Comparison of ENCODE assay signal across 15 cellular contexts in the genomic region with DNA sequence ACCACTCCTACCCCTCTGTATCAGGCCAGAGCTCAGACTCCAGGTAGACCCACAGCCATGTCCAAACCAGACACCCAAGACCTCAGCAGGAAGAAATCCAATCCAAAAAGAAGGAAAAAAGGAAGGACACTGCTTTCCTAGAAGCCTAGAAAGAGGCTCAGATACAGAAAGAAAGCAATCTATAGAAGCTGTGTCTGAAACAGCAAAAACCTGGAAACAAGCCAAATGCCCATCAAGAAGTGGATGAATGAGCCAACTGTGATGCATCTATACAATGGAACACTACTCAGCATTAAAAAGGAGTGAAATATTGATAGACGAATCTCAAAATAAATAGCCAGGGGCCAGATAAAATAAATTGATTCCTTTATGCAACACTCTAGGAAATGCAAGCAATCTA. TPM values are rescaled to one million over a fixed set of nuclear protein-coding genes. Genes with fewer than 3 reads are reported as not detected.
DNase-seq lines count a peak whose midpoint lies in the region; ATAC-seq and TF ChIP-seq lines count a peak whose summit lies in the region.
"Had no signal": no experiment of that assay in that cellular context is flagged by ENCODE, and none has a peak within 500 bp of the region (broad histone marks: within the 10 kb centered on the region; RNA-seq: fewer than 3 reads in every experiment).

No MANE protein-coding gene starts in this region.

- no peaks in the 10 kb centered on the region for H3K9me3 Mint-ChIP-seq in mesothelial cell of epicardium
- H3K9me3 Mint-ChIP-seq: HFFc6 had no signal

- H3K27ac Mint-ChIP-seq in mesothelial cell of epicardium = peak overlapping the region; percentile 93
- H3K27ac Mint-ChIP-seq: HFFc6 had no signal

- DNase-seq in NCI-H1436 (lab: John Stamatoyannopoulos, UW) (peak; percentile 11), NCI-H1436 treated with DMSO at 0.1 percent for 48 hours (lab: John Stamatoyannopoulos, UW) (no peak), NCI-H1105 (lab: John Stamatoyannopoulos, UW) (peak; percentile 23), SK-MEL-5 (ENCODE audit: low read depth, low spot score) (peak; percentile 86), mesothelial cell of epicardium (ENCODE audit: low spot score in 2 of 2, unreplicated experiment in 2 of 2) (no peak), HK-2 (ENCODE audit: unreplicated experiment) (no peak), DMS153 treated with DMSO at 0.1 percent for 48 hours (lab: John Stamatoyannopoulos, UW; ENCODE audit: unreplicated experiment) (no peak)
- DNase-seq: 8988T, HFFc6, MM.1S, NCI-H2029 treated with DMSO at 0.1 percent for 48 hours, NCI-H2227 treated with DMSO at 0.1 percent for 48 hours, NCI-H526, SJCRH30 had no signal

- in situ Hi-C loops in SK-MEL-5 (cut with HindIII; ENCODE audit: low pct_unique_long_range_greater_than_20kb, low sequenced_read_pairs) = no loop called here

- H3K36me3 Mint-ChIP-seq in mesothelial cell of epicardium = peaks cover 3% of the 10 kb centered on the region

- H3K27me3 Mint-ChIP-seq in mesothelial cell of epicardium (ENCODE audit: low read depth) = no peaks in the 10 kb centered on the region

- H3K4me3 Mint-ChIP-seq in mesothelial cell of epicardium = no peak overlapping the region
- H3K4me3 Mint-ChIP-seq: HFFc6 had no signal

- no peak for ATAC-seq in GM18498 (IDR thresholded peaks at IDR 0.05; ENCODE audit: unreplicated experiment)

- no peak for TF ChIP-seq CTCF in mesothelial cell of epicardium (IDR thresholded peaks at IDR 0.05; ENCODE audit: unreplicated experiment)

- peaks cover 41% of the 10 kb centered on the region for H3K4me1 Mint-ChIP-seq in mesothelial cell of epicardium

RNA-seq across cellular contexts. Expression of a gene that starts 31.6 kb away (rescaled TPM):
- total RNA-seq in SK-MEL-5 (2014; rRNA removed; shearing (Covaris generic)) = 91.2 and 94.3 TPM in 2 replicates
- polyA plus RNA-seq in SK-MEL-5 (2015; cell fraction: cytosol; rRNA removed) = 93.7 and 113 TPM in 2 replicates
- polyA plus RNA-seq in SK-MEL-5 (2015; cell fraction: nucleus; rRNA removed) = 146 and 161 TPM in 2 replicates
- 52.4 to 59.2 TPM (median 56.1 TPM) in 3 replicates for total RNA-seq in mesothelial cell of epicardium

Comparison
In these comparisons a context has a peak if more than half of its experiments do, and no peak if none do; other contexts are left out.
1. DNase-seq: peak in NCI-H1436 (single experiment), NCI-H1105 (single experiment) and SK-MEL-5 (single experiment); none in NCI-H1436 treated with DMSO at 0.1 percent for 48 hours (single experiment), mesothelial cell of epicardium (0 of 2), HK-2 (single experiment) and DMS153 treated with DMSO at 0.1 percent for 48 hours (single experiment).